In the genomic region with DNA sequence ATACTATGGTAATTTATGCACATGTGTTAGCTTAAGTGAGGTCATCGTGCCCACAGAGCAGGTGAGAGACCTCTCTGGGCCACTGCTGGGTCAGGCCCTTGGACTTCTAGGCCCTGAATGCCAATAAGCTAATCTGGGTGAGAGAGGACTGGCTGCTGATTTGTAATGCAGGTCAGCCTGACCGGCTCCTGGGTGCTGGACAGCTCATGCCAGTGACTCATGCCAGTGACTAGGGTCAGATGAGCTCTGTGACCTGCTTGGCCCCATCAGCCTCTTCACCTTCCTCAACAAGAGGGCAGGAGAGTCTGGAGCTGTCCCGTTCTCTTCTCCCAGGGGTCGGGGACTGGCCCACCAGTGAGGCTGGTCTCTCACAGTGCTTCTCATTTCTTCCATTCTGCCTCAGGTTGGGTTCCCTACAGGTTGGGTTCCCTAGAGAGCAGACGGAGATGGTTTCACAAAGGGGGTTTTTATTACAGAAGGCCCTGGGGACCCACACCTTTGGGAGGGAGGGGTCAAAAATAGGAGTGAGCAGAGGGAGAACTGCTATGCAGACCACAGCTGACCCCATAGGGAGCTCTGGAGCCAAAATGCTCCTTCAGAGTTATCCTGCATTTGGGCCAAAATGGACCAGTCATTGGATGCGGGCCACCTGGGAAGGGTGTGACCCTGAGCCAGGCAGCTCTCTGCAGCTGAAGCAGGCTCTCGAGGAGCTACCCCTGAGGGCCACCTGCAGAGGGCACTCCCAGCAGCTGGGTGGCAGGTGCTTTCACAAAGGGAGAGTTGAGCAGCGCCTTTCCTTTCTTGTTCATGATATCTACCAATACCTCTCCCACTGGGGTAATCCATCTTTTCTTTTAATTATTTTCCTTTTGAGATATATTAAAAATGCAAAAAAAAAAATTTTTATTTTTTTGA, we compare ENCODE assay signal across 1 cellular context.
TF ChIP-seq lines count a peak whose summit lies in the region.

No MANE protein-coding gene starts in this region.

TF ChIP-seq in HepG2, 621 proteins besides CTCF, POLR2A, EP300 and RAD21 (continued from another document):
- TF ChIP-seq HNF4G (IDR thresholded peaks at IDR 0.05; ENCODE audit: borderline replicate concordance, low read depth, low read length) (no peak), HNF4G (CRISPR knock-in tag; IDR thresholded peaks at IDR 0.05; ENCODE audit: borderline replicate concordance, low read depth) (no peak), FOSL2 (CRISPR knock-in tag; IDR thresholded peaks at IDR 0.05) (peak; percentile 93), ZNF891 (CRISPR knock-in tag; IDR thresholded peaks at IDR 0.05) (0 out of 2 replicates have a peak, but pooled peaks have one; percentile 45), JUND (CRISPR knock-in tag; IDR thresholded peaks at IDR 0.05) (no peak), ZNF572 (CRISPR knock-in tag; IDR thresholded peaks at IDR 0.05) (no peak), ARNT2 (CRISPR knock-in tag; IDR thresholded peaks at IDR 0.05; ENCODE audit: low read depth) (no peak), MXI1 (IDR thresholded peaks at IDR 0.05; ENCODE audit: borderline replicate concordance, low read depth, low read length) (peak; percentile 17; the same call in 1 of the 3 replicates), CCDC6 (CRISPR knock-in tag; IDR thresholded peaks at IDR 0.05) (0 out of 2 replicates have a peak, but pooled peaks have one; percentile 45), ZSCAN21 (CRISPR knock-in tag; IDR thresholded peaks at IDR 0.05; ENCODE audit: borderline replicate concordance) (no peak), DNMT1 (CRISPR knock-in tag; IDR thresholded peaks at IDR 0.05) (0 out of 2 replicates have a peak, but pooled peaks have one; percentile 40), CBX1 (IDR thresholded peaks at IDR 0.05; ENCODE audit: low read depth) (no peak), POLR2AphosphoS2 (IDR thresholded peaks at IDR 0.05; ENCODE audit: low read depth, low read length) (no peak), ZNF672 (CRISPR knock-in tag; IDR thresholded peaks at IDR 0.05) (no peak), ZBTB1 (CRISPR knock-in tag; IDR thresholded peaks at IDR 0.05; ENCODE audit: borderline replicate concordance) (no peak), ASH2L (IDR thresholded peaks at IDR 0.05; ENCODE audit: insufficient read length, low read depth, low read length) (peak; percentile 22)
- TF ChIP-seq, protein P1, sequence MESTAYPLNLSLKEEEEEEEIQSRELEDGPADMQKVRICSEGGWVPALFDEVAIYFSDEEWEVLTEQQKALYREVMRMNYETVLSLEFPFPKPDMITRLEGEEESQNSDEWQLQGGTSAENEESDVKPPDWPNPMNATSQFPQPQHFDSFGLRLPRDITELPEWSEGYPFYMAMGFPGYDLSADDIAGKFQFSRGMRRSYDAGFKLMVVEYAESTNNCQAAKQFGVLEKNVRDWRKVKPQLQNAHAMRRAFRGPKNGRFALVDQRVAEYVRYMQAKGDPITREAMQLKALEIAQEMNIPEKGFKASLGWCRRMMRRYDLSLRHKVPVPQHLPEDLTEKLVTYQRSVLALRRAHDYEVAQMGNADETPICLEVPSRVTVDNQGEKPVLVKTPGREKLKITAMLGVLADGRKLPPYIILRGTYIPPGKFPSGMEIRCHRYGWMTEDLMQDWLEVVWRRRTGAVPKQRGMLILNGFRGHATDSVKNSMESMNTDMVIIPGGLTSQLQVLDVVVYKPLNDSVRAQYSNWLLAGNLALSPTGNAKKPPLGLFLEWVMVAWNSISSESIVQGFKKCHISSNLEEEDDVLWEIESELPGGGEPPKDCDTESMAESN (CRISPR knock-in tag; conservative IDR thresholded peaks at IDR 0.05): 0 out of 2 replicates have a peak, but pooled peaks have one; percentile 25
- TF ChIP-seq, protein P2, sequence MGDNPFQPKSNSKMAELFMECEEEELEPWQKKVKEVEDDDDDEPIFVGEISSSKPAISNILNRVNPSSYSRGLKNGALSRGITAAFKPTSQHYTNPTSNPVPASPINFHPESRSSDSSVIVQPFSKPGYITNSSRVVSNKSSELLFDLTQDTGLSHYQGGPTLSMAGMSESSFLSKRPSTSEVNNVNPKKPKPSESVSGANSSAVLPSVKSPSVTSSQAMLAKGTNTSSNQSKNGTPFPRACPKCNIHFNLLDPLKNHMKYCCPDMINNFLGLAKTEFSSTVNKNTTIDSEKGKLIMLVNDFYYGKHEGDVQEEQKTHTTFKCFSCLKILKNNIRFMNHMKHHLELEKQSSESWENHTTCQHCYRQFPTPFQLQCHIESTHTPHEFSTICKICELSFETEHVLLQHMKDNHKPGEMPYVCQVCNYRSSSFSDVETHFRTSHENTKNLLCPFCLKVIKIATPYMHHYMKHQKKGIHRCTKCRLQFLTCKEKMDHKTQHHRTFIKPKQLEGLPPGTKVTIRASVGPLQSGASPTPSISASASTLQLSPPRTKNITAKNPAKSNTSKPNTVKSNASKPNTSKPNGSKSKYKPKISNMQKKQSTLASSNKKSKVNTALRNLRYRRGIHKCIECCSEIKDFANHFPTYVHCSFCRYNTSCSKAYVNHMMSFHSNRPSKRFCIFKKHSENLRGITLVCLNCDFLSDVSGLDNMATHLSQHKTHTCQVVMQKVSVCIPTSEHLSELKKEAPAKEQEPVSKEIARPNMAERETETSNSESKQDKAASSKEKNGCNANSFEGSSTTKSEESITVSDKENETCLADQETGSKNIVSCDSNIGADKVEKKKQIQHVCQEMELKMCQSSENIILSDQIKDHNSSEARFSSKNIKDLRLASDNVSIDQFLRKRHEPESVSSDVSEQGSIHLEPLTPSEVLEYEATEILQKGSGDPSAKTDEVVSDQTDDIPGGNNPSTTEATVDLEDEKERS (CRISPR knock-in tag; IDR thresholded peaks at IDR 0.05): peak; percentile 53; the same call in 1 of the 2 replicates
- TF ChIP-seq, protein P3, sequence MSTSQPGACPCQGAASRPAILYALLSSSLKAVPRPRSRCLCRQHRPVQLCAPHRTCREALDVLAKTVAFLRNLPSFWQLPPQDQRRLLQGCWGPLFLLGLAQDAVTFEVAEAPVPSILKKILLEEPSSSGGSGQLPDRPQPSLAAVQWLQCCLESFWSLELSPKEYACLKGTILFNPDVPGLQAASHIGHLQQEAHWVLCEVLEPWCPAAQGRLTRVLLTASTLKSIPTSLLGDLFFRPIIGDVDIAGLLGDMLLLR (CRISPR knock-in tag; IDR thresholded peaks at IDR 0.05): no peak
- TF ChIP-seq, protein P4, sequence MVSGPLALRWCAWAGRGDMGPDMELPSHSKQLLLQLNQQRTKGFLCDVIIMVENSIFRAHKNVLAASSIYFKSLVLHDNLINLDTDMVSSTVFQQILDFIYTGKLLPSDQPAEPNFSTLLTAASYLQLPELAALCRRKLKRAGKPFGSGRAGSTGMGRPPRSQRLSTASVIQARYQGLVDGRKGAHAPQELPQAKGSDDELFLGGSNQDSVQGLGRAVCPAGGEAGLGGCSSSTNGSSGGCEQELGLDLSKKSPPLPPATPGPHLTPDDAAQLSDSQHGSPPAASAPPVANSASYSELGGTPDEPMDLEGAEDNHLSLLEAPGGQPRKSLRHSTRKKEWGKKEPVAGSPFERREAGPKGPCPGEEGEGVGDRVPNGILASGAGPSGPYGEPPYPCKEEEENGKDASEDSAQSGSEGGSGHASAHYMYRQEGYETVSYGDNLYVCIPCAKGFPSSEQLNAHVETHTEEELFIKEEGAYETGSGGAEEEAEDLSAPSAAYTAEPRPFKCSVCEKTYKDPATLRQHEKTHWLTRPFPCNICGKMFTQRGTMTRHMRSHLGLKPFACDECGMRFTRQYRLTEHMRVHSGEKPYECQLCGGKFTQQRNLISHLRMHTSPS (CRISPR knock-in tag; IDR thresholded peaks at IDR 0.05; ENCODE audit: low read depth): peak; percentile 80; the same call in 1 of the 2 replicates
- TF ChIP-seq, protein P5, sequence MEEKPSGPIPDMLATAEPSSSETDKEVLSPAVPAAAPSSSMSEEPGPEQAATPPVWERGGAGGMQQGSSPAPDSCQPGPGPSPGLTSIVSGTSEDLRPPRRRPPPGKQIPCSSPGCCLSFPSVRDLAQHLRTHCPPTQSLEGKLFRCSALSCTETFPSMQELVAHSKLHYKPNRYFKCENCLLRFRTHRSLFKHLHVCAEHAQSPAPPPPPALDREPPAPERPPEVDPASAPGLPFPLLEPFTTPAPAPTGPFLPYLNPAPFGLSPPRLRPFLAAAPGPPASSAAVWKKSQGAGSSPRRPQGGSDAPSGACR (CRISPR knock-in tag; IDR thresholded peaks at IDR 0.05): no peak
- TF ChIP-seq, protein P6, sequence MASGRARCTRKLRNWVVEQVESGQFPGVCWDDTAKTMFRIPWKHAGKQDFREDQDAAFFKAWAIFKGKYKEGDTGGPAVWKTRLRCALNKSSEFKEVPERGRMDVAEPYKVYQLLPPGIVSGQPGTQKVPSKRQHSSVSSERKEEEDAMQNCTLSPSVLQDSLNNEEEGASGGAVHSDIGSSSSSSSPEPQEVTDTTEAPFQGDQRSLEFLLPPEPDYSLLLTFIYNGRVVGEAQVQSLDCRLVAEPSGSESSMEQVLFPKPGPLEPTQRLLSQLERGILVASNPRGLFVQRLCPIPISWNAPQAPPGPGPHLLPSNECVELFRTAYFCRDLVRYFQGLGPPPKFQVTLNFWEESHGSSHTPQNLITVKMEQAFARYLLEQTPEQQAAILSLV (CRISPR knock-in tag; IDR thresholded peaks at IDR 0.05; ENCODE audit: borderline replicate concordance): peak; percentile 71; the same call in 1 of the 2 replicates
- TF ChIP-seq, protein P7, sequence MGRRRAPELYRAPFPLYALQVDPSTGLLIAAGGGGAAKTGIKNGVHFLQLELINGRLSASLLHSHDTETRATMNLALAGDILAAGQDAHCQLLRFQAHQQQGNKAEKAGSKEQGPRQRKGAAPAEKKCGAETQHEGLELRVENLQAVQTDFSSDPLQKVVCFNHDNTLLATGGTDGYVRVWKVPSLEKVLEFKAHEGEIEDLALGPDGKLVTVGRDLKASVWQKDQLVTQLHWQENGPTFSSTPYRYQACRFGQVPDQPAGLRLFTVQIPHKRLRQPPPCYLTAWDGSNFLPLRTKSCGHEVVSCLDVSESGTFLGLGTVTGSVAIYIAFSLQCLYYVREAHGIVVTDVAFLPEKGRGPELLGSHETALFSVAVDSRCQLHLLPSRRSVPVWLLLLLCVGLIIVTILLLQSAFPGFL (CRISPR knock-in tag; IDR thresholded peaks at IDR 0.05): no peak
